8 cellular contexts compared by ENCODE assay signal in genomic region chr11:69640260-69640994, GRCh38. TPM values are rescaled to one million over a fixed set of nuclear protein-coding genes. Genes with fewer than 3 reads are reported as not detected.
DNase-seq lines count a peak whose midpoint lies in the region; ATAC-seq and TF ChIP-seq lines count a peak whose summit lies in the region.

No MANE protein-coding gene starts in this region.

- peak; percentile 13 for DNase-seq in activated naive CD4-positive, alpha-beta T cell treated with Interleukin-2 at 50 U/mL for 16 hours
- DNase-seq in activated naive CD4-positive, alpha-beta T cell treated with anti-CD3 and anti-CD28 coated beads, Interleukin-2, amount 50 U/mL, for 72 hours (ENCODE audit: low spot score in 2 of 2): no peak
- DNase-seq in left lung: no peak
- no peak for DNase-seq in NCI-H187 (lab: John Stamatoyannopoulos, UW)
- DNase-seq in midbrain (lab: John Stamatoyannopoulos, UW): no peak

- WGBS in thymus: 2% methylated on average over 43 of the region's 43 CpGs

- H3K4me3 ChIP-seq in left lung (peak overlapping the region; percentile 51 to 78), thymus (ENCODE audit: low read length) (peak overlapping the region; percentile 70)

- H3K36me3 ChIP-seq in left lung (no peaks in the 10 kb centered on the region), thymus (ENCODE audit: control insufficient read depth, insufficient read depth) (no peaks in the 10 kb centered on the region)

- ATAC-seq in activated naive CD4-positive, alpha-beta T cell treated with anti-CD3 and anti-CD28 coated beads, Interleukin-2, amount 50 U/mL, for 72 hours: no peak
- ATAC-seq in left lung (no peak), HG02763 (IDR thresholded peaks at IDR 0.05; ENCODE audit: unreplicated experiment) (no peak)

- peaks cover 11 to 92% of the 10 kb centered on the region in 2 donors for H3K27me3 ChIP-seq in left lung
- peaks cover 79% of the 10 kb centered on the region for H3K27me3 ChIP-seq in thymus (ENCODE audit: control insufficient read depth, insufficient read depth)

- H3K9me3 ChIP-seq in left lung (no peaks in the 10 kb centered on the region), thymus (ENCODE audit: control insufficient read depth) (no peaks in the 10 kb centered on the region)

- H3K9me3 Mint-ChIP-seq in activated naive CD4-positive, alpha-beta T cell treated with anti-CD3 and anti-CD28 coated beads, Interleukin-2, amount 50 U/mL, for 72 hours: no peaks in the 10 kb centered on the region
- H3K9me3 Mint-ChIP-seq in brain: peaks cover 0 to 3% (median 0%) of the 10 kb centered on the region in 5 experiments

- peaks cover 48% of the 10 kb centered on the region for H3K4me1 Mint-ChIP-seq in brain

- intact Hi-C loops in left lung (cut with DNase I): loop anchor here (2.0 to 10.0 kb wide), 4 partner anchors 346 to 538 kb away; partner anchors contain the start of gene MYEOV (in 1 of the 2)

- H3K36me3 Mint-ChIP-seq in activated naive CD4-positive, alpha-beta T cell treated with anti-CD3 and anti-CD28 coated beads, Interleukin-2, amount 50 U/mL, for 72 hours: no peaks in the 10 kb centered on the region
- H3K36me3 Mint-ChIP-seq in brain: no peaks in the 10 kb centered on the region

- H3K4me1 ChIP-seq in left lung: peaks cover 39 to 85% of the 10 kb centered on the region in 2 donors
- no peaks in the 10 kb centered on the region for H3K4me1 ChIP-seq in thymus (ENCODE audit: control insufficient read depth, insufficient read depth, low read length)

- peak overlapping the region in 1 of 2 donors; percentile 4 for H3K27ac Mint-ChIP-seq in activated naive CD4-positive, alpha-beta T cell treated with anti-CD3 and anti-CD28 coated beads, Interleukin-2, amount 50 U/mL, for 72 hours
- peak overlapping the region in 4 of 5 experiments; percentile 13 to 98 (median 90) for H3K27ac Mint-ChIP-seq in brain

- H3K27me3 Mint-ChIP-seq in brain: peaks cover 59% of the 10 kb centered on the region

- H3K4me3 Mint-ChIP-seq in brain: peak overlapping the region; percentile 80 to 99 (median 89)

- H3K27ac ChIP-seq in left lung (peak overlapping the region; percentile 44 to 82), thymus (ENCODE audit: low read depth) (no peak overlapping the region)

- TF ChIP-seq CTCF in brain (conservative IDR thresholded peaks at IDR 0.05) (no peak), left lung (IDR thresholded peaks at IDR 0.05) (no peak)

RNA-seq across cellular contexts. Expression of gene CCND1, which starts 0.5 kb away (rescaled TPM):
- under 1 TPM; 0.16 to 0.39 TPM for total RNA-seq in activated naive CD4-positive, alpha-beta T cell treated with anti-CD3 and anti-CD28 coated beads, Interleukin-2, amount 50 U/mL, for 72 hours
- polyA plus RNA-seq in brain (ENCODE audit: insufficient read depth, low read depth, low replicate concordance): 8.4 TPM
- total RNA-seq in left lung: 100 to 1,000 TPM; 243 to 581 TPM
- polyA plus RNA-seq in thymus: 7.3 TPM

RNA-seq across cellular contexts. Expression of gene LTO1, which starts 34.7 kb away (rescaled TPM):
- 10 to 100 TPM; 19.1 to 21.0 TPM for total RNA-seq in activated naive CD4-positive, alpha-beta T cell treated with anti-CD3 and anti-CD28 coated beads, Interleukin-2, amount 50 U/mL, for 72 hours
- polyA plus RNA-seq in brain (ENCODE audit: insufficient read depth, low read depth, low replicate concordance): 11.6 TPM
- 10 to 100 TPM; 18.0 to 21.6 TPM for total RNA-seq in left lung
- 29.3 TPM for polyA plus RNA-seq in thymus

Comparison
In these comparisons a context has a peak if more than half of its experiments do, and no peak if none do; other contexts are left out.
1. RNA of gene CCND1, which starts 0.5 kb away (total RNA-seq): 243 to 581 TPM in left lung; 0.16 to 0.39 TPM in activated naive CD4-positive, alpha-beta T cell treated with anti-CD3 and anti-CD28 coated beads, Interleukin-2, amount 50 U/mL, for 72 hours; every median in the first group is over 100 times any median in the second.